In genomic region chr3:66500575-66501482, GRCh38 we compare ENCODE assay signal across 8 cellular contexts. TPM values are rescaled to one million over a fixed set of nuclear protein-coding genes. Genes with fewer than 3 reads are reported as not detected.
A peak's percentile ranks its signal among the peaks of the same experiment; 100 is the strongest.
DNase-seq lines count a peak whose midpoint lies in the region; ATAC-seq and TF ChIP-seq lines count a peak whose summit lies in the region.

TSS of gene LRIG1 (minus strand) at chr3:66501022. CDS start at chr3:66500407, 615 bp downstream.

- DNase-seq in AG08396 (ENCODE audit: low spot score) = peak; percentile 98
- peak; percentile 87 to 96 for DNase-seq in NCI-H446 (lab: John Stamatoyannopoulos, UW)
- peak; percentile 99 for DNase-seq in activated CD4-positive, alpha-beta T cell treated with anti-CD3 and anti-CD28 coated beads for 24 hours (ENCODE audit: low read depth in 2 of 2)
- peak; percentile 97 for DNase-seq in cerebellum (ENCODE audit: low spot score)
- DNase-seq in kidney epithelial cell (ENCODE audit: low read depth) = peak; percentile 87
- peak; percentile 100 for DNase-seq in stimulated activated CD4-positive, alpha-beta T cell treated with anti-CD3 and anti-CD28 coated beads, Interleukin-15, amount 100 ng/mL, for 24 hours

- TF ChIP-seq CTCF in kidney epithelial cell (IDR thresholded peaks at IDR 0.05; ENCODE audit: insufficient read depth, low read length, poor library complexity, severe bottlenecking) = peak; percentile 28

- H3K27me3 ChIP-seq in kidney epithelial cell (ENCODE audit: control insufficient read depth, insufficient read depth, low read length) = no peaks in the 10 kb centered on the region

- peak; percentile 93 for ATAC-seq in GM19025 (IDR thresholded peaks at IDR 0.05; ENCODE audit: low read depth, unreplicated experiment)
- peak; percentile 96 for ATAC-seq in HG03280 (IDR thresholded peaks at IDR 0.05; ENCODE audit: unreplicated experiment)

- H3K36me3 ChIP-seq in kidney epithelial cell (ENCODE audit: control insufficient read depth, insufficient read depth, low read length) = no peaks in the 10 kb centered on the region

- peak within 1 kb of the TSS; percentile 92 for H3K4me3 ChIP-seq in kidney epithelial cell (ENCODE audit: low read depth, low read length)

RNA-seq across cellular contexts. Expression of gene LRIG1, which starts in this region (rescaled TPM):
- total RNA-seq in cerebellum (87.7 TPM), kidney epithelial cell (8.2 and 13.6 TPM in 2 replicates)

Comparison
In these comparisons a context has a peak if more than half of its experiments do, and no peak if none do; other contexts are left out.
1. Peak in every context shown above with its lines: DNase-seq, ATAC-seq and H3K4me3 ChIP-seq.